ENCODE assay signal across 8 cellular contexts in genomic region chr5:79514391-79515105, GRCh38. TPM values are rescaled to one million over a fixed set of nuclear protein-coding genes. Genes with fewer than 3 reads are reported as not detected.
DNase-seq lines count a peak whose midpoint lies in the region; TF ChIP-seq lines count a peak whose summit lies in the region.

No MANE protein-coding gene starts in this region.

- no peak overlapping the region for H3T11ph ChIP-seq in H9 (ENCODE audit: low read length)

- H3K23ac ChIP-seq in H9 (ENCODE audit: insufficient read length, low read depth, low read length) = no peak overlapping the region

- no peak overlapping the region for H2AK5ac ChIP-seq in H9 (ENCODE audit: insufficient read length, low read length)

- H2AFZ ChIP-seq in H9 (ENCODE audit: low read length) = no peak overlapping the region

- H3K36me3 ChIP-seq in ES-I3 (ENCODE audit: insufficient read depth, low read length) = no peaks in the 10 kb centered on the region
- no peaks in the 10 kb centered on the region for H3K36me3 ChIP-seq in stomach smooth muscle (ENCODE audit: control insufficient read depth in 2 of 2, insufficient read depth in 2 of 2, low read length in 2 of 2)

- H3K4ac ChIP-seq in H9 (ENCODE audit: low read depth, low read length) = no peak overlapping the region; the same call in 1 of the 2 replicates

- H3K4me1 Mint-ChIP-seq in H9 = peaks cover 39 to 45% of the 10 kb centered on the region in 2 experiments
- H3K4me1 Mint-ChIP-seq in neural crest cell = peaks cover 51% of the 10 kb centered on the region

- peaks cover 21% of the 10 kb centered on the region; the same call in 1 of the 2 replicates for H3K79me2 ChIP-seq in H9 (ENCODE audit: insufficient read depth, low read length)

- H3K9me3 Mint-ChIP-seq in H9 (no peaks in the 10 kb centered on the region), neural crest cell (no peaks in the 10 kb centered on the region)

- H3K9me3 ChIP-seq in ES-I3 (ENCODE audit: control insufficient read depth, insufficient read depth, low read length) (no peaks in the 10 kb centered on the region), H9 (ENCODE audit: control insufficient read depth, low read depth, low read length) (no peaks in the 10 kb centered on the region), stomach smooth muscle (ENCODE audit: control insufficient read depth in 2 of 2, low read length in 2 of 2) (no peaks in the 10 kb centered on the region)

- H2BK15ac ChIP-seq in H9 (ENCODE audit: low read depth, low read length) = no peak overlapping the region

- peak overlapping the region; percentile 88 for H3K4me2 ChIP-seq in H9 (ENCODE audit: insufficient read depth, insufficient read length, low read length)

- peak overlapping the region; percentile 97 for H3K18ac ChIP-seq in H9 (ENCODE audit: insufficient read length, low read depth, low read length)

- H3K36me3 Mint-ChIP-seq in H9 (ENCODE audit: insufficient read depth in 1 of 3, low read depth in 3 of 3) (no peaks in the 10 kb centered on the region; a peak in 2 of 7 replicates), neural crest cell (ENCODE audit: low read depth) (no peaks in the 10 kb centered on the region)

- no peak overlapping the region for H4K5ac ChIP-seq in H9 (ENCODE audit: insufficient read length, low read depth, low read length)

- H2BK20ac ChIP-seq in H9 (ENCODE audit: low read depth, low read length, poor library complexity, severe bottlenecking) = no peak overlapping the region

- H2BK120ac ChIP-seq in H9 (ENCODE audit: low read depth, low read length, poor library complexity, severe bottlenecking) = peak overlapping the region; percentile 63

- H3K9ac ChIP-seq in ES-I3 (ENCODE audit: low read depth, low read length) = peak overlapping the region; percentile 73
- peak overlapping the region; percentile 69 for H3K9ac ChIP-seq in H9 (ENCODE audit: extremely low read depth, insufficient read length, low read length)
- peak overlapping the region; percentile 87 to 92 for H3K9ac ChIP-seq in stomach smooth muscle (ENCODE audit: low read length in 2 of 2)

- H3K79me1 ChIP-seq in H9 (ENCODE audit: insufficient read depth, low read depth, low read length, poor library complexity, severe bottlenecking) = no peaks in the 10 kb centered on the region

- H4K20me1 ChIP-seq in H9 (ENCODE audit: control insufficient read depth, insufficient read depth, insufficient read length) = no peaks in the 10 kb centered on the region

- H3K27me3 ChIP-seq in H9 (ENCODE audit: insufficient read depth, low read length) (no peaks in the 10 kb centered on the region), stomach smooth muscle (ENCODE audit: control insufficient read depth in 1 of 2, insufficient read depth in 2 of 2, low read length in 2 of 2) (peaks cover 0 to 5% of the 10 kb centered on the region in 2 donors)

- peak overlapping the region; percentile 44 for H3K27ac ChIP-seq in H9 (ENCODE audit: insufficient read length, low read depth, low read length)
- H3K27ac ChIP-seq in stomach smooth muscle (ENCODE audit: low read length) = peak overlapping the region; percentile 89

- peak overlapping the region; percentile 93; the same call in 1 of the 2 replicates for H3K14ac ChIP-seq in H9 (ENCODE audit: insufficient read depth, low read length)

- peaks cover 14% of the 10 kb centered on the region for H3K23me2 ChIP-seq in H9 (ENCODE audit: insufficient read length, low read depth, low read length, poor library complexity, severe bottlenecking)

- no CpG with 5 or more reads among the region's 38 CpGs for WGBS in H9 (ENCODE audit: extremely low coverage, insufficient read length, low lambda C conversion rate)

- H4K8ac ChIP-seq in H9 (replicated peaks; ENCODE audit: insufficient read length, low read depth, low read length) = no peak overlapping the region

- no peak overlapping the region for H2BK5ac ChIP-seq in H9 (ENCODE audit: insufficient read length, low read length)

- peak; percentile 94 for DNase-seq in H9
- peak; percentile 87 for DNase-seq in M059J (ENCODE audit: low read depth)
- DNase-seq in SHP77 treated with DMSO at 0.1 percent for 48 hours (lab: John Stamatoyannopoulos, UW) = peak; percentile 94
- DNase-seq in activated gamma-delta T cell treated with anti-CD3 and anti-CD28 coated beads, Interleukin-2, amount 50 U/mL, for 16 hours (ENCODE audit: low read depth) = peak; percentile 74
- DNase-seq in foreskin fibroblast = peak; percentile 84 to 94
- DNase-seq in neural crest cell (ENCODE audit: low read depth, low spot score) = peak; percentile 77

- no peak overlapping the region for H4K91ac ChIP-seq in H9 (ENCODE audit: insufficient read length, low read depth, low read length)

- H3K27ac Mint-ChIP-seq in H9 (peak overlapping the region; percentile 96 to 100 (median 99); a peak in 6 of 7 replicates), neural crest cell (ENCODE audit: unreplicated experiment) (peak overlapping the region; percentile 100)

- TF ChIP-seq CTCF in H9 (conservative IDR thresholded peaks at IDR 0.05) = no peak
- TF ChIP-seq CTCF in foreskin fibroblast (IDR thresholded peaks at IDR 0.05; ENCODE audit: low read depth, low read length) = no peak
- TF ChIP-seq CTCF in neural crest cell (conservative IDR thresholded peaks at IDR 0.05) = peak; percentile 10

- peak overlapping the region; percentile 94 to 98 for H3K4me3 Mint-ChIP-seq in H9
- H3K4me3 Mint-ChIP-seq in neural crest cell = peak overlapping the region; percentile 97

- peaks cover 25% of the 10 kb centered on the region for H3K4me1 ChIP-seq in ES-I3 (ENCODE audit: insufficient read depth, low read length)
- peaks cover 5% of the 10 kb centered on the region for H3K4me1 ChIP-seq in H9 (ENCODE audit: insufficient read depth, low read length)
- H3K4me1 ChIP-seq in stomach smooth muscle (ENCODE audit: control insufficient read depth, insufficient read depth, low read length) = peaks cover 13% of the 10 kb centered on the region

- H3K56ac ChIP-seq in H9 (ENCODE audit: insufficient read length, low read depth, low read length) = no peak overlapping the region

- H3K27me3 Mint-ChIP-seq in H9 (ENCODE audit: low read depth) = no peaks in the 10 kb centered on the region
- no peaks in the 10 kb centered on the region for H3K27me3 Mint-ChIP-seq in neural crest cell (ENCODE audit: low read depth)

- H3K4me3 ChIP-seq in foreskin fibroblast (ENCODE audit: low read depth in 1 of 2, low read length in 2 of 2) (peak overlapping the region; percentile 68 to 78), stomach smooth muscle (ENCODE audit: low read length in 2 of 2) (peak overlapping the region; percentile 74 to 83)

- H2BK12ac ChIP-seq in H9 (ENCODE audit: insufficient read length, low read depth, low read length) = no peak overlapping the region

RNA-seq across cellular contexts. Expression of gene HOMER1, which starts 0.6 kb away (rescaled TPM):
- total RNA-seq in H9 (2021) (36.0 and 39.5 TPM in 2 replicates), neural crest cell (28.1 and 29.3 TPM in 2 replicates)
- total RNA-seq in M059J (2014; rRNA removed; shearing (Covaris generic)) = 3.9 and 8.6 TPM in 2 replicates

Comparison
In these comparisons a context has a peak if more than half of its experiments do, and no peak if none do; other contexts are left out.
1. Peak in every context shown above with its lines: DNase-seq, H3K4me3 ChIP-seq and H3K27ac ChIP-seq.